Comparison of ENCODE assay signal across 39 cellular contexts in genomic region chr16:20255002-20255401, GRCh38.
"Had no signal": no experiment of that assay in that cellular context is flagged by ENCODE, and none has a peak within 500 bp of the region (broad histone marks: within the 10 kb centered on the region; RNA-seq: fewer than 3 reads in every experiment).

No MANE protein-coding gene starts in this region.

- DNase-seq: activated effector memory CD4-positive, alpha-beta T cell treated with anti-CD3 and anti-CD28 coated beads, Interleukin-2, amount 50 U/mL, for 16 hours; activated effector memory CD4-positive, alpha-beta T cell treated with Interleukin-2 at 50 U/mL for 16 hours; activated gamma-delta T cell; activated gamma-delta T cell treated with Interleukin-2 at 50 U/mL for 16 hours; activated naive CD4-positive, alpha-beta T cell; activated naive CD4-positive, alpha-beta T cell treated with anti-CD3 and anti-CD28 coated beads for 36 hours; activated naive CD4-positive, alpha-beta T cell treated with anti-CD3 and anti-CD28 coated beads, Interleukin-2, amount 10 ng/mL, durations not matched to agents 7 days and 5 days; activated naive CD4-positive, alpha-beta T cell treated with anti-CD3 and anti-CD28 coated beads, Interleukin-2, amount 50 U/mL, for 16 hours; activated naive CD4-positive, alpha-beta T cell treated with Interleukin-2 at 50 U/mL for 16 hours; activated naive CD8-positive, alpha-beta T cell treated with anti-CD3 and anti-CD28 coated beads for 36 hours; activated naive CD8-positive, alpha-beta T cell treated with anti-CD3 and anti-CD28 coated beads, Interleukin-2, amount 10 ng/mL, durations not matched to agents 7 days and 5 days; activated naive CD8-positive, alpha-beta T cell treated with anti-CD3 and anti-CD28 coated beads, Interleukin-2, amount 50 U/mL, for 24 hours; activated T-cell treated with anti-CD3 and anti-CD28 coated beads, Interleukin-2, amount 50 U/mL, for 4 hours; activated T-cell treated with anti-CD3 and anti-CD28 coated beads, Interleukin-2, amount 50 U/mL, for 48 hours; activated T-cell treated with anti-CD3 and anti-CD28 coated beads, Interleukin-2, amount 50 U/mL, for 72 hours; adrenal gland; amniotic stem cell; amygdala; anterior cingulate cortex; aorta; body of pancreas; brain microvascular endothelial cell; caudate nucleus; central memory CD4-positive, alpha-beta T cell; cerebellar nuclear complex had no signal

- H3K27ac Mint-ChIP-seq: activated naive CD4-positive, alpha-beta T cell treated with anti-CD3 and anti-CD28 coated beads for 36 hours; activated naive CD4-positive, alpha-beta T cell treated with anti-CD3 and anti-CD28 coated beads, Interleukin-2, amount 10 ng/mL, durations not matched to agents 7 days and 5 days; activated naive CD4-positive, alpha-beta T cell treated with anti-CD3 and anti-CD28 coated beads, Interleukin-2, amount 50 U/mL, for 24 hours; activated naive CD4-positive, alpha-beta T cell treated with anti-CD3 and anti-CD28 coated beads, Interleukin-2, amount 50 U/mL, for 72 hours; activated naive CD8-positive, alpha-beta T cell; activated naive CD8-positive, alpha-beta T cell treated with anti-CD3 and anti-CD28 coated beads for 36 hours; activated naive CD8-positive, alpha-beta T cell treated with anti-CD3 and anti-CD28 coated beads, Interleukin-2, amount 10 ng/mL, durations not matched to agents 7 days and 5 days; activated naive CD8-positive, alpha-beta T cell treated with anti-CD3 and anti-CD28 coated beads, Interleukin-2, amount 50 U/mL, for 24 hours; activated T-cell treated with anti-CD3 and anti-CD28 coated beads, Interleukin-2, amount 50 U/mL, for 72 hours; activated T-helper 1 cell treated with anti-CD3 and anti-CD28 coated beads, Interleukin-12 subunit alpha, Interleukin-12 subunit beta, Interleukin-2, Interleukin-4 antibody, amounts not matched to agents 30 ng/mL and 10 ng/mL and 1 ng/mL, durations not matched to agents 14 hours and 24 hours and 36 hours; activated T-helper 17 cell treated with anti-CD3 and anti-CD28 coated beads, Interleukin-2, amount 50 U/mL, for 72 hours; activated T-helper 2 cell treated with anti-CD3 and anti-CD28 coated beads, Interferon-gamma antibody, Interleukin-2, Interleukin-4, amounts not matched to agents 10 μg/mL and 5 μg/mL and 100 μg/mL, durations not matched to agents 14 hours and 24 hours and 36 hours; brain had no signal

- H3K4me3 Mint-ChIP-seq: activated naive CD4-positive, alpha-beta T cell treated with anti-CD3 and anti-CD28 coated beads for 36 hours; activated naive CD4-positive, alpha-beta T cell treated with anti-CD3 and anti-CD28 coated beads, Interleukin-2, amount 10 ng/mL, durations not matched to agents 7 days and 5 days; activated naive CD4-positive, alpha-beta T cell treated with anti-CD3 and anti-CD28 coated beads, Interleukin-2, amount 50 U/mL, for 24 hours; activated naive CD8-positive, alpha-beta T cell; activated naive CD8-positive, alpha-beta T cell treated with anti-CD3 and anti-CD28 coated beads for 36 hours; activated naive CD8-positive, alpha-beta T cell treated with anti-CD3 and anti-CD28 coated beads, Interleukin-2, amount 10 ng/mL, durations not matched to agents 7 days and 5 days; activated naive CD8-positive, alpha-beta T cell treated with anti-CD3 and anti-CD28 coated beads, Interleukin-2, amount 50 U/mL, for 24 hours; activated T-cell treated with anti-CD3 and anti-CD28 coated beads, Interleukin-2, amount 50 U/mL, for 4 hours; activated T-cell treated with anti-CD3 and anti-CD28 coated beads, Interleukin-2, amount 50 U/mL, for 72 hours; activated T-helper 1 cell treated with anti-CD3 and anti-CD28 coated beads, Interleukin-12 subunit alpha, Interleukin-12 subunit beta, Interleukin-2, Interleukin-4 antibody, amounts not matched to agents 30 ng/mL and 10 ng/mL and 1 ng/mL, durations not matched to agents 14 hours and 24 hours and 36 hours; activated T-helper 17 cell treated with anti-CD3 and anti-CD28 coated beads, Interleukin-2, amount 50 U/mL, for 72 hours; brain; central memory CD8-positive, alpha-beta T cell had no signal

- H3K36me3 ChIP-seq: adrenal gland, ascending aorta, brain microvascular endothelial cell, breast epithelium, cardiac muscle cell had no signal

- ATAC-seq: activated naive CD4-positive, alpha-beta T cell treated with anti-CD3 and anti-CD28 coated beads, Interleukin-2, amount 50 U/mL, for 72 hours; activated naive CD8-positive, alpha-beta T cell treated with anti-CD3 and anti-CD28 coated beads, Interleukin-2, amount 50 U/mL, for 24 hours; activated T-cell treated with anti-CD3 and anti-CD28 coated beads, Interleukin-2, amount 50 U/mL, for 4 hours; activated T-cell treated with anti-CD3 and anti-CD28 coated beads, Interleukin-2, amount 50 U/mL, for 72 hours; activated T-helper 17 cell treated with anti-CD3 and anti-CD28 coated beads, Interleukin-2, amount 50 U/mL, for 72 hours; body of pancreas had no signal

- H3K27ac ChIP-seq: adrenal gland, ascending aorta, body of pancreas, brain microvascular endothelial cell, breast epithelium, cardiac muscle cell had no signal

- H3K4me1 Mint-ChIP-seq: activated naive CD4-positive, alpha-beta T cell treated with anti-CD3 and anti-CD28 coated beads, Interleukin-2, amount 10 ng/mL, durations not matched to agents 7 days and 5 days; activated naive CD4-positive, alpha-beta T cell treated with anti-CD3 and anti-CD28 coated beads, Interleukin-2, amount 50 U/mL, for 24 hours; activated naive CD8-positive, alpha-beta T cell treated with anti-CD3 and anti-CD28 coated beads for 36 hours; activated naive CD8-positive, alpha-beta T cell treated with anti-CD3 and anti-CD28 coated beads, Interleukin-2, amount 10 ng/mL, durations not matched to agents 7 days and 5 days; activated naive CD8-positive, alpha-beta T cell treated with anti-CD3 and anti-CD28 coated beads, Interleukin-2, amount 50 U/mL, for 24 hours; activated T-helper 17 cell treated with anti-CD3 and anti-CD28 coated beads, Interleukin-2, amount 50 U/mL, for 72 hours; brain; central memory CD8-positive, alpha-beta T cell had no signal

- H3K9me3 ChIP-seq: adrenal gland, ascending aorta, body of pancreas, breast epithelium had no signal

- FAIRE-seq: astrocyte, bronchial epithelial cell, colon had no signal

- H3K36me3 Mint-ChIP-seq: activated naive CD4-positive, alpha-beta T cell treated with anti-CD3 and anti-CD28 coated beads, Interleukin-2, amount 10 ng/mL, durations not matched to agents 7 days and 5 days; activated naive CD4-positive, alpha-beta T cell treated with anti-CD3 and anti-CD28 coated beads, Interleukin-2, amount 50 U/mL, for 24 hours; activated naive CD8-positive, alpha-beta T cell; activated naive CD8-positive, alpha-beta T cell treated with anti-CD3 and anti-CD28 coated beads, Interleukin-2, amount 10 ng/mL, durations not matched to agents 7 days and 5 days; brain had no signal

- H3K27me3 Mint-ChIP-seq: activated naive CD4-positive, alpha-beta T cell treated with anti-CD3 and anti-CD28 coated beads, Interleukin-2, amount 10 ng/mL, durations not matched to agents 7 days and 5 days; activated naive CD8-positive, alpha-beta T cell treated with anti-CD3 and anti-CD28 coated beads, Interleukin-2, amount 10 ng/mL, durations not matched to agents 7 days and 5 days; activated naive CD8-positive, alpha-beta T cell treated with anti-CD3 and anti-CD28 coated beads, Interleukin-2, amount 50 U/mL, for 24 hours had no signal

- H3K4me3 ChIP-seq: adrenal gland, ascending aorta, body of pancreas, breast epithelium, cardiac muscle cell had no signal

- H3K27me3 ChIP-seq: adrenal gland, ascending aorta, body of pancreas, brain microvascular endothelial cell, breast epithelium, cardiac muscle cell had no signal

- H3K4me1 ChIP-seq: adrenal gland, ascending aorta, body of pancreas, breast epithelium had no signal

- H3K9me3 Mint-ChIP-seq: activated naive CD4-positive, alpha-beta T cell treated with anti-CD3 and anti-CD28 coated beads, Interleukin-2, amount 50 U/mL, for 24 hours; activated T-cell treated with anti-CD3 and anti-CD28 coated beads, Interleukin-2, amount 50 U/mL, for 72 hours; activated T-helper 1 cell treated with anti-CD3 and anti-CD28 coated beads, Interleukin-12 subunit alpha, Interleukin-12 subunit beta, Interleukin-2, Interleukin-4 antibody, amounts not matched to agents 30 ng/mL and 10 ng/mL and 1 ng/mL, durations not matched to agents 14 hours and 24 hours and 36 hours; activated T-helper 17 cell treated with anti-CD3 and anti-CD28 coated beads, Interleukin-2, amount 50 U/mL, for 72 hours; activated T-helper 2 cell treated with anti-CD3 and anti-CD28 coated beads, Interferon-gamma antibody, Interleukin-2, Interleukin-4, amounts not matched to agents 10 μg/mL and 5 μg/mL and 100 μg/mL, durations not matched to agents 14 hours and 24 hours and 36 hours had no signal
